Comparison of ENCODE assay signal across 1 cellular context in the genomic region with DNA sequence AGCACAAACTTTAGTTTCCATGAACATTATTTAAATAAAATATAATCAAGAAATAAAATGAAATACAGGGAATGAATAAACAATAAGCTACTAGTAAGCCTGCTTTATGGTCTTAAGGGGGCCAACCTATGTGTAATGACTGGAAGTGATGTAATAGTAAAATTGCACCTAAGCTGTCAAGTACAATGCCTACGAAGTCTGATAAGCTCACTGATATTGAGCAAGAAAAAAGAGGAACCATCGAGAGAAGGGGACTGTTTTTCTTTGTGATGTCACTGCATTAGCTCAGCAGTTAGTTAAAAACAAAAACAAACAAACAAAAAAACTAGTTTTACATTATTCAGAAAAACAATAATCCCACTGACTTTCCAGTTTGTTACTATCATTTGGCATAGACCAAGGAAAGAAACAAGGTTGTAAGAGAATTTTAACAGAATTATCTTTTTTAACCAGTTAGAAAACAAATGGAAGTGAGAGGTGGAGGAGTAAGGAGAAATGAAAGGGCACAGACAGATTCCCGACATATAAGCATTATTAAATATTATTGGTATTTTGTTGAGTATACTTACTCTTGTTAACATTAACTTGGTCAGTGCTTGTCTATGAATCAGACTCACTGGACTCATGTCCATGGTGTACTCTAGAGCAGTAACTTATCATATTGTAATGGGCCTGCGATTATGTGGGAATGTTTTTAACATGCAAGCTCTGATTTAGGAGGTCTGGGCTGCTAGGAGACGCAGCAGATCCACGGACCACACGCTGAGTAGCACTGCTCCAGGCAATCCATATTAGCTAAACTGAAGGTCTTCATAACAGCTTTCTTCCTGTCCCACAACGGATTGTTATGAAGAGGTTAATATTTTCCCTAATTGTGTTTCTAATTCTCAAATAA.
TF ChIP-seq lines count a peak whose summit lies in the region.

No MANE protein-coding gene starts in this region.

TF ChIP-seq in H1, 55 proteins besides CTCF, POLR2A, EP300 and RAD21 (continued from another document):
- TF ChIP-seq KDM4A (IDR thresholded peaks at IDR 0.05; ENCODE audit: low read depth, low read length, severe bottlenecking) (no peak), POU5F1 (IDR thresholded peaks at IDR 0.05; ENCODE audit: low read depth, low read length) (no peak), BRCA1 (IDR thresholded peaks at IDR 0.05; ENCODE audit: low read depth, low read length) (no peak), SP4 (IDR thresholded peaks at IDR 0.05; ENCODE audit: low read length) (no peak), RBBP5 (IDR thresholded peaks at IDR 0.05; ENCODE audit: borderline replicate concordance, low read depth, low read length) (no peak), SIN3A (conservative IDR thresholded peaks at IDR 0.05 in 1 of 2, IDR thresholded peaks at IDR 0.05 in 1 of 2; ENCODE audit: low read depth in 1 of 2, low read length in 2 of 2) (no peak), NANOG (IDR thresholded peaks at IDR 0.05; ENCODE audit: insufficient read depth, low read depth, low read length, poor library complexity, severe bottlenecking) (no peak), EGR1 (IDR thresholded peaks at IDR 0.05; ENCODE audit: borderline replicate concordance, low read depth, low read length) (no peak), YY1 (IDR thresholded peaks at IDR 0.05; ENCODE audit: low read depth, low read length) (no peak), ZNF274 (IDR thresholded peaks at IDR 0.05; ENCODE audit: borderline replicate concordance, extremely low read depth, low read length) (no peak), TAF7 (optimal IDR thresholded peaks at IDR 0.05; ENCODE audit: borderline replicate concordance, low read depth, low read length) (no peak), SP1 (IDR thresholded peaks at IDR 0.05; ENCODE audit: low read depth, low read length) (no peak), HDAC6 (IDR thresholded peaks at IDR 0.05; ENCODE audit: low read depth, low read length) (no peak), PHF8 (conservative IDR thresholded peaks at IDR 0.05; ENCODE audit: low read depth, low read length) (no peak), BCL11A (IDR thresholded peaks at IDR 0.05; ENCODE audit: low read depth in 2 of 2, low read length in 2 of 2) (no peak), MAFK (IDR thresholded peaks at IDR 0.05; ENCODE audit: low read depth, low read length) (no peak), SIX5 (IDR thresholded peaks at IDR 0.05; ENCODE audit: low read depth, low read length) (no peak)
- TF ChIP-seq, protein P1, sequence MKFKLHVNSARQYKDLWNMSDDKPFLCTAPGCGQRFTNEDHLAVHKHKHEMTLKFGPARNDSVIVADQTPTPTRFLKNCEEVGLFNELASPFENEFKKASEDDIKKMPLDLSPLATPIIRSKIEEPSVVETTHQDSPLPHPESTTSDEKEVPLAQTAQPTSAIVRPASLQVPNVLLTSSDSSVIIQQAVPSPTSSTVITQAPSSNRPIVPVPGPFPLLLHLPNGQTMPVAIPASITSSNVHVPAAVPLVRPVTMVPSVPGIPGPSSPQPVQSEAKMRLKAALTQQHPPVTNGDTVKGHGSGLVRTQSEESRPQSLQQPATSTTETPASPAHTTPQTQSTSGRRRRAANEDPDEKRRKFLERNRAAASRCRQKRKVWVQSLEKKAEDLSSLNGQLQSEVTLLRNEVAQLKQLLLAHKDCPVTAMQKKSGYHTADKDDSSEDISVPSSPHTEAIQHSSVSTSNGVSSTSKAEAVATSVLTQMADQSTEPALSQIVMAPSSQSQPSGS (IDR thresholded peaks at IDR 0.05; ENCODE audit: low read length), result no peak
TF ChIP-seq in H1: peak in this region for 0.
